In genomic region chr18:22194151-22194598, GRCh38 we compare ENCODE assay signal across 11 cellular contexts. TPM values are rescaled to one million over a fixed set of nuclear protein-coding genes. Genes with fewer than 3 reads are reported as not detected.
DNase-seq lines count a peak whose midpoint lies in the region; ATAC-seq and FAIRE-seq lines count a peak whose summit lies in the region.
"Had no signal": no experiment of that assay in that cellular context is flagged by ENCODE, and none has a peak within 500 bp of the region (broad histone marks: within the 10 kb centered on the region; RNA-seq: fewer than 3 reads in every experiment).

No MANE protein-coding gene starts in this region.

- peak overlapping the region in 1 of 2 donors; percentile 51 for H3K9ac ChIP-seq in duodenal mucosa (ENCODE audit: low read depth in 1 of 2, low read length in 2 of 2)

- no peak for FAIRE-seq in small intestine (lab: Jason Lieb, UNC)
- FAIRE-seq: urothelium cell line had no signal

- 7 to 47% (median 28%) methylated on average over 7 of the region's 7 CpGs for WGBS in small intestine, 3 donors

- peak; percentile 65 for DNase-seq in HuH-7.5 (ENCODE audit: low spot score)
- DNase-seq in left lobe of liver (ENCODE audit: low spot score): no peak
- peak; percentile 98 for DNase-seq in small intestine
- DNase-seq in SHP77 treated with DMSO at 0.1 percent for 48 hours (lab: John Stamatoyannopoulos, UW): no peak
- no peak for DNase-seq in globus pallidus (ENCODE audit: low spot score)
- DNase-seq in DMS153 treated with DMSO at 0.1 percent for 48 hours (lab: John Stamatoyannopoulos, UW; ENCODE audit: unreplicated experiment): no peak
- DNase-seq in NCI-H1105 (lab: John Stamatoyannopoulos, UW): no peak
- DNase-seq: GDM1, NCI-H2171 had no signal

- ATAC-seq in left lobe of liver: peak; percentile 87

- H3K27me3 ChIP-seq in duodenal mucosa (ENCODE audit: control insufficient read depth in 1 of 2, insufficient read depth in 2 of 2, low read length in 2 of 2) (peaks cover 0 to 4% of the 10 kb centered on the region in 2 donors), small intestine (ENCODE audit: control insufficient read depth in 2 of 2, insufficient read depth in 2 of 2, low read length in 2 of 2) (no peaks in the 10 kb centered on the region)

- H3K4me1 ChIP-seq in duodenal mucosa (ENCODE audit: control insufficient read depth in 1 of 2, insufficient read depth in 2 of 2, low read length in 2 of 2) (peaks cover 58 to 78% of the 10 kb centered on the region in 2 donors), small intestine (ENCODE audit: control insufficient read depth in 2 of 2, insufficient read depth in 1 of 2, low read depth in 1 of 2, low read length in 1 of 2) (peaks cover 4 to 6% of the 10 kb centered on the region in 2 donors)

- H3K4me3 ChIP-seq in duodenal mucosa (ENCODE audit: low read depth in 1 of 2, low read length in 2 of 2) (peak overlapping the region in 1 of 2 donors; percentile 46), small intestine (ENCODE audit: low read depth in 1 of 2, low read length in 2 of 2) (no peak overlapping the region)

- peaks cover 0 to 9% of the 10 kb centered on the region in 2 donors for H3K36me3 ChIP-seq in duodenal mucosa (ENCODE audit: control insufficient read depth in 1 of 2, insufficient read depth in 2 of 2, low read length in 2 of 2)
- H3K36me3 ChIP-seq in small intestine (ENCODE audit: control insufficient read depth in 2 of 2, insufficient read depth in 2 of 2, low read length in 2 of 2): peaks cover 0 to 3% of the 10 kb centered on the region in 2 donors

- H3K9me3 ChIP-seq in duodenal mucosa (ENCODE audit: control insufficient read depth in 1 of 2, low read length in 2 of 2): no peaks in the 10 kb centered on the region
- H3K9me3 ChIP-seq in small intestine (ENCODE audit: control insufficient read depth, low read depth): no peaks in the 10 kb centered on the region

- H3K27ac ChIP-seq in duodenal mucosa (ENCODE audit: low read depth, low read length) (peak overlapping the region; percentile 74), small intestine (ENCODE audit: low read depth in 1 of 2, low read length in 1 of 2) (peak overlapping the region; percentile 87 to 93)

RNA-seq across cellular contexts. Expression of gene GATA6, which starts 24.8 kb away (rescaled TPM):
- 11.7 TPM for total RNA-seq in left lobe of liver
- polyA plus RNA-seq in small intestine: 10 to 100 TPM; 25.9 to 36.9 (median 27.8) TPM

Comparison
In these comparisons a context has a peak if more than half of its experiments do, and no peak if none do; other contexts are left out.
1. DNase-seq: peak in HuH-7.5 (single experiment) and small intestine (single experiment); none in left lobe of liver (single experiment), SHP77 treated with DMSO at 0.1 percent for 48 hours (single experiment), globus pallidus (single experiment), DMS153 treated with DMSO at 0.1 percent for 48 hours (single experiment) and NCI-H1105 (single experiment).